8 cellular contexts compared by ENCODE assay signal in genomic region chr5:179806250-179807045, GRCh38. TPM values are rescaled to one million over a fixed set of nuclear protein-coding genes. Genes with fewer than 3 reads are reported as not detected.
A peak's percentile ranks its signal among the peaks of the same experiment; 100 is the strongest.
DNase-seq lines count a peak whose midpoint lies in the region; ATAC-seq and TF ChIP-seq lines count a peak whose summit lies in the region.

MGAT4B (minus strand) TSS chr5:179806866; CDS start chr5:179806583, 283 bp downstream.

- no peaks in the 10 kb centered on the region for H3K27me3 ChIP-seq in CD4-positive, alpha-beta memory T cell (ENCODE audit: insufficient read depth, low read length)
- H3K27me3 ChIP-seq in fibroblast of lung (ENCODE audit: control insufficient read depth, insufficient read depth, low read length) (no peaks in the 10 kb centered on the region), thymus (ENCODE audit: control insufficient read depth, insufficient read depth) (no peaks in the 10 kb centered on the region)

- intact Hi-C loops in CD4-positive, alpha-beta memory T cell (cut with micrococcal nuclease), result loop anchor here (1.0 to 10.0 kb wide), 6 partner anchors 10 to 486 kb away; partner anchors contain the start of genes MAPK9, MRNIP and TBC1D9B

- CTCF ChIA-PET in CD4-positive, alpha-beta memory T cell (lab: Charles Lee; ENCODE audit: partially characterized antibody), result interaction anchor here (0.9 to 1.5 kb wide), 4 partner anchors 9 to 183 kb away, joined by 3 to 4 read pairs (median 4); partner anchors contain the start of genes HNRNPH1 and TBC1D9B

- H3K4me1 Mint-ChIP-seq in CD4-positive, alpha-beta memory T cell, result peaks cover 14 to 42% (median 30%) of the 10 kb centered on the region in 4 donors
- H3K4me1 Mint-ChIP-seq in activated T-helper 17 cell treated with anti-CD3 and anti-CD28 coated beads, Interleukin-2, amount 50 U/mL, for 72 hours, result peaks cover 21% of the 10 kb centered on the region

- peak within 1 kb of the TSS; percentile 11 to 55 for H3K4me3 ChIP-seq in CD4-positive, alpha-beta memory T cell (ENCODE audit: low read length in 2 of 2)
- H3K4me3 ChIP-seq in fibroblast of lung (replicated peaks in 1 of 4; ENCODE audit: control extremely low read depth in 1 of 4, insufficient read depth in 1 of 4, low read depth in 3 of 4, low read length in 4 of 4) (peak within 1 kb of the TSS; percentile 46 to 82 (median 75)), thymus (ENCODE audit: low read length) (peak within 1 kb of the TSS; percentile 99)

- peak within 1 kb of the TSS; percentile 61 for H3K27ac ChIP-seq in CD4-positive, alpha-beta memory T cell (ENCODE audit: low read depth, low read length)
- peak within 1 kb of the TSS; percentile 71 for H3K27ac ChIP-seq in fibroblast of lung (ENCODE audit: insufficient read depth, low read length)
- H3K27ac ChIP-seq in thymus (ENCODE audit: low read depth), result peak within 1 kb of the TSS; percentile 90

- H2AFZ ChIP-seq in fibroblast of lung (ENCODE audit: low read length), result peak within 1 kb of the TSS; percentile 46

- WGBS in thymus, result 1% methylated on average over 108 of the region's 108 CpGs

- no peaks in the 10 kb centered on the region for H3K36me3 ChIP-seq in CD4-positive, alpha-beta memory T cell (ENCODE audit: insufficient read depth, low read length)
- H3K36me3 ChIP-seq in fibroblast of lung (ENCODE audit: control insufficient read depth, insufficient read depth, low read length) (peaks cover 4% of the 10 kb centered on the region), thymus (ENCODE audit: control insufficient read depth, insufficient read depth) (no peaks in the 10 kb centered on the region)

- peak; percentile 59 to 68 (median 63) for DNase-seq in CD4-positive, alpha-beta memory T cell
- DNase-seq in NOMO-1 treated with DMSO at 0.1 percent for 48 hours (lab: John Stamatoyannopoulos, UW; ENCODE audit: unreplicated experiment), result peak; percentile 71
- DNase-seq in fibroblast of lung (ENCODE audit: low read depth in 2 of 2), result peak; percentile 70 to 77
- DNase-seq in myocyte (ENCODE audit: low read depth), result peak; percentile 77

- peak within 1 kb of the TSS in 3 of 7 donors; percentile 59 to 73 (median 60) for H3K27ac Mint-ChIP-seq in CD4-positive, alpha-beta memory T cell
- no peak within 1 kb of the TSS for H3K27ac Mint-ChIP-seq in activated T-helper 17 cell treated with anti-CD3 and anti-CD28 coated beads, Interleukin-2, amount 50 U/mL, for 72 hours

- H3K9ac ChIP-seq in fibroblast of lung (ENCODE audit: insufficient read depth, low read length), result peak within 1 kb of the TSS; percentile 77

- peak within 1 kb of the TSS; percentile 89 for H3K4me2 ChIP-seq in fibroblast of lung (ENCODE audit: extremely low read depth, insufficient read depth, low read length)

- POLR2A ChIA-PET in CD4-positive, alpha-beta memory T cell (lab: Charles Lee; ENCODE audit: partially characterized antibody), result interaction anchor here (0.6 to 8.7 kb wide), 19 partner anchors 12 to 256 kb away, joined by 3 to 159 read pairs (median 4); partner anchors contain the start of genes HNRNPH1, LTC4S, MAML1 and MRNIP

- H4K20me1 ChIP-seq in fibroblast of lung (ENCODE audit: control insufficient read depth, extremely low read depth, insufficient read depth, low read length), result no peaks in the 10 kb centered on the region

- H3K4me3 Mint-ChIP-seq in CD4-positive, alpha-beta memory T cell, result peak within 1 kb of the TSS; percentile 71 to 87 (median 78)
- peak within 1 kb of the TSS; percentile 88 for H3K4me3 Mint-ChIP-seq in activated T-helper 17 cell treated with anti-CD3 and anti-CD28 coated beads, Interleukin-2, amount 50 U/mL, for 72 hours

- H3K4me1 ChIP-seq in CD4-positive, alpha-beta memory T cell (ENCODE audit: insufficient read depth, low read length), result peaks cover 41% of the 10 kb centered on the region
- H3K4me1 ChIP-seq in fibroblast of lung (ENCODE audit: control insufficient read depth, extremely low read depth, insufficient read depth, low read length) (peaks cover 14% of the 10 kb centered on the region), thymus (ENCODE audit: control insufficient read depth, insufficient read depth, low read length) (peaks cover 16% of the 10 kb centered on the region)

- no peaks in the 10 kb centered on the region for H3K9me3 Mint-ChIP-seq in CD4-positive, alpha-beta memory T cell
- no peaks in the 10 kb centered on the region for H3K9me3 Mint-ChIP-seq in activated T-helper 17 cell treated with anti-CD3 and anti-CD28 coated beads, Interleukin-2, amount 50 U/mL, for 72 hours

- peaks cover 3 to 7% of the 10 kb centered on the region in 2 donors for H3K36me3 Mint-ChIP-seq in CD4-positive, alpha-beta memory T cell
- H3K36me3 Mint-ChIP-seq in activated T-helper 17 cell treated with anti-CD3 and anti-CD28 coated beads, Interleukin-2, amount 50 U/mL, for 72 hours (ENCODE audit: low read depth), result peaks cover 16% of the 10 kb centered on the region

- no peak for TF ChIP-seq CTCF in fibroblast of lung (conservative IDR thresholded peaks at IDR 0.05 in 1 of 2, IDR thresholded peaks at IDR 0.05 in 1 of 2; ENCODE audit: low read depth in 1 of 2, low read length in 2 of 2)

- H3K79me2 ChIP-seq in fibroblast of lung (ENCODE audit: control insufficient read depth, insufficient read depth, low read length), result peaks cover 45% of the 10 kb centered on the region

- no peaks in the 10 kb centered on the region for H3K9me3 ChIP-seq in CD4-positive, alpha-beta memory T cell (ENCODE audit: control insufficient read depth in 1 of 2, low read length in 2 of 2)
- H3K9me3 ChIP-seq in fibroblast of lung (ENCODE audit: control insufficient read depth, insufficient read depth, low read depth, low read length), result no peaks in the 10 kb centered on the region
- no peaks in the 10 kb centered on the region for H3K9me3 ChIP-seq in thymus (ENCODE audit: control insufficient read depth)

- ATAC-seq in GM19324 (IDR thresholded peaks at IDR 0.05; ENCODE audit: low FRiP score, unreplicated experiment) (peak; percentile 76), HG03354 (IDR thresholded peaks at IDR 0.05; ENCODE audit: poor library complexity, severe bottlenecking, unreplicated experiment) (peak; percentile 71)
- ATAC-seq in activated T-helper 17 cell treated with anti-CD3 and anti-CD28 coated beads, Interleukin-2, amount 50 U/mL, for 72 hours (replicated peaks), result peak; percentile 59

- no peaks in the 10 kb centered on the region for H3K27me3 Mint-ChIP-seq in CD4-positive, alpha-beta memory T cell
- H3K27me3 Mint-ChIP-seq in activated T-helper 17 cell treated with anti-CD3 and anti-CD28 coated beads, Interleukin-2, amount 50 U/mL, for 72 hours, result no peaks in the 10 kb centered on the region

RNA-seq across cellular contexts. Expression of gene MGAT4B, which starts in this region (rescaled TPM):
- 100 to 1,000 TPM; 119 to 121 TPM for total RNA-seq in CD4-positive, alpha-beta memory T cell
- polyA plus RNA-seq in CD4-positive, alpha-beta memory T cell, result 10 to 100 TPM in 1 of 2 donors, 1 to 10 TPM in 1; 8.3 to 24.3 TPM
- 10 to 100 TPM; 56.1 to 68.5 TPM for total RNA-seq in activated T-helper 17 cell treated with anti-CD3 and anti-CD28 coated beads, Interleukin-2, amount 50 U/mL, for 72 hours
- 116 and 157 TPM in 2 replicates for total RNA-seq in fibroblast of lung
- 172 and 175 TPM in 2 replicates for polyA plus RNA-seq in fibroblast of lung
- polyA plus RNA-seq in fibroblast of lung (2012), result 144 and 153 TPM in 2 replicates
- polyA minus RNA-seq in fibroblast of lung (ENCODE audit: low replicate concordance), result 468 and 469 TPM in 2 replicates
- total RNA-seq in myocyte, result 125 and 135 TPM in 2 replicates
- polyA plus RNA-seq in myocyte (2012), result 314 TPM
- polyA plus RNA-seq in thymus, result 56.7 TPM

Comparison
In these comparisons a context has a peak if more than half of its experiments do, and no peak if none do; other contexts are left out.
1. Peak in every context shown above with its lines: DNase-seq, ATAC-seq, H3K4me3 ChIP-seq and H3K27ac ChIP-seq.
2. H3K4me3 ChIP-seq: peak in every context shown above with its lines; median percentile 99 in thymus; 75 in fibroblast of lung; 33 in CD4-positive, alpha-beta memory T cell.